ENCODE assay signal across 28 cellular contexts in the genomic region with DNA sequence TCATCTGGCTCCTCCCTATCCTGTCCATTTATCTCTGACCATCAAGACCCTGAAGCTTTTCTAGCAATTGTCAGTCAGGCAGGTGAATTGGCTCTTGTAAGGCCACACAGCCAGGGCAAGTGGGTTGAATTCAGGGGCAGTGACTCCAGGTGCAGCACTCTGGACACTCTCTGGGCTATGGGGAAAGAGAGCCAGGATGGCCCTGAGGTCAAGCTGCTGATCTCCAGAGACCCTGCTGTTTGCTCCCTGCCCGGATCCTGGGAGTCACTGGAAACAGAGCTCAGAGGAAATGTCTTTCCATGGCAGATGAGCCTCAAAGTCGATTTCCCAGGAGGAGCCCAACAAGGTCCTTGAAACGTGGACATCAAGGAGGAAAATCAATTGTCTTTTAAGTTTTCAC.
"Had no signal": no experiment of that assay in that cellular context is flagged by ENCODE, and none has a peak within 500 bp of the region (broad histone marks: within the 10 kb centered on the region; RNA-seq: fewer than 3 reads in every experiment).

No MANE protein-coding gene starts in this region.

- H3K9me3 Mint-ChIP-seq: immature natural killer cell; natural killer cell treated with Interleukin-12 subunit alpha and Interleukin-12 subunit beta and Interleukin-15 and Interleukin-18, amount 100 ng/mL, for 72 hours had no signal

- H3K4me1 ChIP-seq: colonic mucosa, parathyroid adenoma, prostate gland, right atrium auricular region, suprapubic skin, transverse colon had no signal

- H3K36me3 Mint-ChIP-seq: immature natural killer cell; memory B cell; naive B cell; natural killer cell treated with Interleukin-12 subunit alpha and Interleukin-12 subunit beta and Interleukin-15 and Interleukin-18, amount 100 ng/mL, for 72 hours had no signal

- H3K9ac ChIP-seq: parathyroid adenoma had no signal

- FAIRE-seq: frontal cortex, keratinocyte had no signal

- H3K9me3 ChIP-seq: colonic mucosa, mucosa of descending colon, neutrophil, prostate gland, right atrium auricular region, suprapubic skin, transverse colon had no signal

- H2AFZ ChIP-seq: parathyroid adenoma had no signal

- H3K27ac Mint-ChIP-seq: effector memory CD8-positive, alpha-beta T cell; immature natural killer cell; memory B cell; naive B cell; natural killer cell treated with Interleukin-12 subunit alpha and Interleukin-12 subunit beta and Interleukin-15 and Interleukin-18, amount 100 ng/mL, for 72 hours; stimulated activated naive CD8-positive, alpha-beta T cell treated with anti-CD3 and anti-CD28 coated beads, Interleukin-15, amount 100 ng/mL, for 72 hours had no signal

- DNase-seq: colonic mucosa; effector memory CD8-positive, alpha-beta T cell; erythroblast; hypothalamus; immature natural killer cell; mucosa of descending colon; naive B cell; stimulated activated CD4-positive, alpha-beta T cell treated with anti-CD3 and anti-CD28 coated beads, Interleukin-12 subunit alpha, Interleukin-12 subunit beta, amount 100 ng/mL, for 4 hours; stimulated activated CD4-positive, alpha-beta T cell treated with anti-CD3 and anti-CD28 coated beads, Interleukin-1b, Interleukin-23, amount 100 ng/mL, for 48 hours; stimulated activated CD4-positive, alpha-beta T cell treated with anti-CD3 and anti-CD28 coated beads, Interleukin-4, amount 100 ng/mL, for 1 hour; stimulated activated CD8-positive, alpha-beta memory T cell treated with anti-CD3 and anti-CD28 coated beads, Interleukin-4, amount 100 ng/mL, for 48 hours; stimulated activated naive CD4-positive, alpha-beta T cell; stimulated activated naive CD8-positive, alpha-beta T cell treated with anti-CD3 and anti-CD28 coated beads, Interleukin-15, amount 100 ng/mL, for 72 hours; transverse colon had no signal

- H3K36me3 ChIP-seq: colonic mucosa, neutrophil, prostate gland, right atrium auricular region, suprapubic skin, transverse colon had no signal

- H3K4me2 ChIP-seq: smooth muscle cell had no signal

- H3K79me2 ChIP-seq: parathyroid adenoma had no signal

- H3K4me3 Mint-ChIP-seq: effector memory CD8-positive, alpha-beta T cell; immature natural killer cell; memory B cell; naive B cell; natural killer cell treated with Interleukin-12 subunit alpha and Interleukin-12 subunit beta and Interleukin-15 and Interleukin-18, amount 100 ng/mL, for 72 hours; neural crest cell; stimulated activated naive CD8-positive, alpha-beta T cell treated with anti-CD3 and anti-CD28 coated beads, Interleukin-15, amount 100 ng/mL, for 72 hours had no signal

- H3K27ac ChIP-seq: colonic mucosa, neutrophil, parathyroid adenoma, prostate gland, right atrium auricular region, suprapubic skin, transverse colon had no signal

- ATAC-seq: effector memory CD8-positive, alpha-beta T cell; left lobe of liver; mucosa of descending colon; natural killer cell treated with Interleukin-12 subunit alpha and Interleukin-12 subunit beta and Interleukin-15 and Interleukin-18, amount 100 ng/mL, for 72 hours; sciatic nerve; stimulated activated naive CD8-positive, alpha-beta T cell treated with anti-CD3 and anti-CD28 coated beads, Interleukin-15, amount 100 ng/mL, for 72 hours had no signal

- H3K4me3 ChIP-seq: colonic mucosa, lung, mucosa of descending colon, prostate gland, right atrium auricular region, smooth muscle cell, suprapubic skin, transverse colon had no signal

- H3K4me1 Mint-ChIP-seq: immature natural killer cell; memory B cell; naive B cell; stimulated activated naive CD8-positive, alpha-beta T cell treated with anti-CD3 and anti-CD28 coated beads, Interleukin-15, amount 100 ng/mL, for 72 hours had no signal

- H3K27me3 ChIP-seq: colonic mucosa, neutrophil, right atrium auricular region, transverse colon had no signal
